ENCODE assay signal across 23 cellular contexts in genomic region chrX:41580423-41581064, GRCh38.
DNase-seq lines count a peak whose midpoint lies in the region; ATAC-seq, FAIRE-seq and TF ChIP-seq lines count a peak whose summit lies in the region.
"Had no signal": no experiment of that assay in that cellular context is flagged by ENCODE, and none has a peak within 500 bp of the region (broad histone marks: within the 10 kb centered on the region; RNA-seq: fewer than 3 reads in every experiment).

No MANE protein-coding gene starts in this region.

- no TSS peak for BruUV-seq in GM12878 (replicated peaks; lab: Mats Ljungman, UMichigan)

- H3K4me3 ChIP-seq in GM12878: no peak overlapping the region
- H3K4me3 ChIP-seq: PC-9, vagina had no signal

- H2AFZ ChIP-seq in GM12878 (ENCODE audit: control insufficient read depth, low read depth, low read length): no peak overlapping the region
- H2AFZ ChIP-seq: PC-9 had no signal

- no peaks in the 10 kb centered on the region for H3K9me3 Mint-ChIP-seq in activated T-cell treated with anti-CD3 and anti-CD28 coated beads, Interleukin-2, amount 50 U/mL, for 24 hours
- no peaks in the 10 kb centered on the region for H3K9me3 Mint-ChIP-seq in stimulated activated effector memory CD8-positive, alpha-beta T cell treated with anti-CD3 and anti-CD28 coated beads, Interleukin-12 subunit alpha, Interleukin-12 subunit beta, amount 100 ng/mL, for 72 hours

- H3K9me3 ChIP-seq in GM12878 (replicated peaks; ENCODE audit: control insufficient read depth, insufficient read depth, low read length): no peaks in the 10 kb centered on the region
- H3K9me3 ChIP-seq: vagina had no signal

- peaks cover 36% of the 10 kb centered on the region for H3K36me3 Mint-ChIP-seq in activated T-cell treated with anti-CD3 and anti-CD28 coated beads, Interleukin-2, amount 50 U/mL, for 24 hours (ENCODE audit: low read depth)
- H3K36me3 Mint-ChIP-seq in stimulated activated effector memory CD8-positive, alpha-beta T cell treated with anti-CD3 and anti-CD28 coated beads, Interleukin-12 subunit alpha, Interleukin-12 subunit beta, amount 100 ng/mL, for 72 hours: peaks cover 35% of the 10 kb centered on the region

- no peak for TF ChIP-seq CTCF in GM12878 (IDR thresholded peaks at IDR 0.05 in 2 of 3, conservative IDR thresholded peaks at IDR 0.05 in 1 of 3; ENCODE audit: control insufficient read depth in 2 of 3, extremely low read depth in 1 of 3, insufficient read depth in 1 of 3, low read depth in 3 of 3, low read length in 3 of 3)

- H3K27me3 ChIP-seq in GM12878 (replicated peaks in 1 of 2; ENCODE audit: control insufficient read depth in 2 of 2, insufficient read depth in 2 of 2, low read length in 1 of 2): no peaks in the 10 kb centered on the region
- H3K27me3 ChIP-seq: foreskin keratinocyte, vagina had no signal

- no peak overlapping the region for H3K9ac ChIP-seq in GM12878 (ENCODE audit: control insufficient read depth, insufficient read depth, low read length)

- H3K27ac Mint-ChIP-seq in activated T-cell treated with anti-CD3 and anti-CD28 coated beads, Interleukin-2, amount 50 U/mL, for 24 hours: no peak overlapping the region
- H3K27ac Mint-ChIP-seq in stimulated activated effector memory CD8-positive, alpha-beta T cell treated with anti-CD3 and anti-CD28 coated beads, Interleukin-12 subunit alpha, Interleukin-12 subunit beta, amount 100 ng/mL, for 72 hours: no peak overlapping the region

- H3K4me1 Mint-ChIP-seq in activated T-cell treated with anti-CD3 and anti-CD28 coated beads, Interleukin-2, amount 50 U/mL, for 24 hours (ENCODE audit: low read depth): peaks cover 3% of the 10 kb centered on the region
- H3K4me1 Mint-ChIP-seq in stimulated activated effector memory CD8-positive, alpha-beta T cell treated with anti-CD3 and anti-CD28 coated beads, Interleukin-12 subunit alpha, Interleukin-12 subunit beta, amount 100 ng/mL, for 72 hours: peaks cover 5% of the 10 kb centered on the region

- intact Hi-C loops in GM12878 (cut with micrococcal nuclease; ENCODE audit: unreplicated experiment): no loop called here

- no peak overlapping the region for H3K4me2 ChIP-seq in GM12878 (ENCODE audit: control insufficient read depth, insufficient read depth)
- H3K4me2 ChIP-seq: PC-9 had no signal

- POLR2A ChIA-PET in GM12878 (lab: Charles Lee): no interaction called here

- H3K4me1 ChIP-seq in GM12878 (ENCODE audit: control insufficient read depth, insufficient read depth, low read length): no peaks in the 10 kb centered on the region
- H3K4me1 ChIP-seq: foreskin keratinocyte, vagina had no signal

- no peak for TF ChIP-seq POLR2A in GM12878 (IDR thresholded peaks at IDR 0.05; ENCODE audit: low read depth, low read length)

- ATAC-seq in HG03432 (IDR thresholded peaks at IDR 0.05; ENCODE audit: unreplicated experiment) (peak; percentile 71), GM12878 (peak; percentile 84)
- ATAC-seq in stimulated activated effector memory CD8-positive, alpha-beta T cell treated with anti-CD3 and anti-CD28 coated beads, Interleukin-12 subunit alpha, Interleukin-12 subunit beta, amount 100 ng/mL, for 72 hours: peak; percentile 56
- ATAC-seq: foreskin keratinocyte had no signal

- no peak for TF ChIP-seq RAD21 in GM12878 (IDR thresholded peaks at IDR 0.05; ENCODE audit: insufficient read depth, low read depth, low read length)

- H3K4me3 Mint-ChIP-seq in activated T-cell treated with anti-CD3 and anti-CD28 coated beads, Interleukin-2, amount 50 U/mL, for 24 hours: peak overlapping the region; percentile 18
- H3K4me3 Mint-ChIP-seq in stimulated activated effector memory CD8-positive, alpha-beta T cell treated with anti-CD3 and anti-CD28 coated beads, Interleukin-12 subunit alpha, Interleukin-12 subunit beta, amount 100 ng/mL, for 72 hours: no peak overlapping the region

- no peaks in the 10 kb centered on the region; a peak in 1 of 4 replicates for H3K36me3 ChIP-seq in GM12878 (ENCODE audit: control insufficient read depth in 2 of 2, insufficient read depth in 2 of 2, low read length in 1 of 2)
- H3K36me3 ChIP-seq: vagina had no signal

- 31% methylated on average over 6 of the region's 6 CpGs for WGBS in GM12878 (ENCODE audit: insufficient coverage, insufficient replicate concordance, low lambda C conversion rate, missing lambda C conversion rate)

- TF ChIP-seq EP300 in GM12878 (IDR thresholded peaks at IDR 0.05; ENCODE audit: borderline replicate concordance in 1 of 2, control insufficient read depth in 1 of 2, low read depth in 2 of 2, low read length in 2 of 2): no peak

- in situ Hi-C loops in GM12878 (cut with MboI): no loop called here

- no peaks in the 10 kb centered on the region for H4K20me1 ChIP-seq in GM12878 (ENCODE audit: control insufficient read depth, insufficient read depth)

- RAD21 ChIA-PET in GM12878 (lab: Charles Lee; ENCODE audit: unreplicated experiment): no interaction called here

- SMC1A ChIA-PET in GM12878 (lab: Charles Lee; ENCODE audit: uncharacterized antibody, unreplicated experiment): interaction anchor here (0.8 to 2.0 kb wide), 10 partner anchors 9 to 529 kb away, joined by 3 to 8 read pairs (median 4); partner anchors contain the start of gene GPR34

- no peak for FAIRE-seq in GM12878 (lab: Jason Lieb, UNC)

- H3K27ac ChIP-seq in GM12878 (ENCODE audit: control insufficient read depth, insufficient read depth): no peak overlapping the region
- H3K27ac ChIP-seq: foreskin keratinocyte, PC-9, vagina had no signal

- H3K27me3 Mint-ChIP-seq in activated T-cell treated with anti-CD3 and anti-CD28 coated beads, Interleukin-2, amount 50 U/mL, for 24 hours: peaks cover 26% of the 10 kb centered on the region

- no peak for DNase-seq in activated T-cell treated with anti-CD3 and anti-CD28 coated beads, Interleukin-2, amount 50 U/mL, for 24 hours
- DNase-seq in activated T-cell treated with anti-CD3 and anti-CD28 coated beads for 4 hours (no peak), GM12878 (ENCODE audit: low read depth, low spot score) (no peak), COLO829 (ENCODE audit: low spot score) (no peak), mesenteric fat pad (ENCODE audit: low spot score) (no peak)
- DNase-seq in stimulated activated effector memory CD8-positive, alpha-beta T cell treated with anti-CD3 and anti-CD28 coated beads, Interleukin-12 subunit alpha, Interleukin-12 subunit beta, amount 100 ng/mL, for 72 hours (ENCODE audit: low spot score in 2 of 2): no peak
- DNase-seq in stimulated activated CD4-positive, alpha-beta T cell treated with anti-CD3 and anti-CD28 coated beads, Interleukin-4, amount 100 ng/mL, for 1 hour: no peak
- DNase-seq: activated CD4-positive, alpha-beta T cell treated with anti-CD3 and anti-CD28 coated beads, Interleukin-2, amount 50 U/mL, for 1 hour; amygdala; cerebellar nuclear complex; EL; foreskin keratinocyte; hypothalamus; KG1; kidney glomerular epithelial cell; NCI-H1092; NCI-H2107; NCI-H524 treated with DMSO at 0.1 percent for 48 hours; PC-9; stimulated activated naive CD4-positive, alpha-beta T cell treated with Interleukin-2 at 50 U/mL for 16 hours; T1000 had no signal

- CTCF ChIA-PET in GM12878 (lab: Yijun Ruan, JAX): interaction anchor here (0.8 to 1.5 kb wide), 6 partner anchors 14 to 144 kb away, joined by 3 read pairs; partner anchors contain the start of gene GPR82

- no peaks in the 10 kb centered on the region for H3K79me2 ChIP-seq in GM12878 (ENCODE audit: control insufficient read depth, insufficient read depth, low read length)

TF ChIP-seq in GM12878, 131 proteins besides CTCF, POLR2A, EP300 and RAD21:
- TF ChIP-seq JUNB (IDR thresholded peaks at IDR 0.05) (0 out of 2 replicates have a peak, but pooled peaks have one; percentile 16), RUNX3 (IDR thresholded peaks at IDR 0.05; ENCODE audit: low read length) (peak; percentile 63), POLR2AphosphoS2 (IDR thresholded peaks at IDR 0.05; ENCODE audit: low read depth, low read length) (no peak), ATF7 (IDR thresholded peaks at IDR 0.05; ENCODE audit: low read depth) (peak; percentile 88), YBX1 (IDR thresholded peaks at IDR 0.05) (no peak)
